In the genomic region with DNA sequence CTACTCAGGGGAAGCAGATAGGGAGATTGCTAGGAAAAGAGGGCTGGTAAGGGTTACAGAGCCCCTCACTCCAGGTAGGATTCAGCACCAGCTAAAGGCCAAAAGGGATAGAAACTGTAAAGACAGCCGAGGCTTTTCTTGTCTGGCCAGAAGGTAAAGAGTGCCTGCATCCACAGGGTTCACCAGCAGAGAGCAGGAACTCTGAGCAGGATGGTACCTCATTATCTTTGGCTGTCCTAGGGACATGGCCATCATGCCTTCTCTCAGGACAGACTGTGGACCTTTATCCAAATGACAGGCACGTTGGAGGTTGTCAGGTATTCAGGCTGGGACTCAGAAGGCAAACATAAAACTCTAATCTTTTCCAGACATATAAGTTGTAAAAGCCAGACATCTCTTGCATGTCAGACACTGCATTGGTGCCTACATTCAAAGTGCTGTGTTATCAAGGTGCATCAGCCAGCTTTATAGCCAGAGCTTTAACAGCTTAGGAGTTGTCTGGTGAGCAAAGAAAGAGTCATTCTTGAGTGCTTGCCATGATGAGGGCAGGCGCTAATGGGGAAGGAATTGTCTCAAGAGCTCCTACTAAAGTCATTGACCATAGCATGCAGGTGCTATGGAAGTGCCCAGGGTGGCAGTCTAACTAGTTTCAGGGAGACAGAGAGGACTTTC, we compare ENCODE assay signal across 18 cellular contexts.
DNase-seq lines count a peak whose midpoint lies in the region; ATAC-seq and TF ChIP-seq lines count a peak whose summit lies in the region.
"Had no signal": no experiment of that assay in that cellular context is flagged by ENCODE, and none has a peak within 500 bp of the region (broad histone marks: within the 10 kb centered on the region; RNA-seq: fewer than 3 reads in every experiment).

No MANE protein-coding gene starts in this region.

- no peaks in the 10 kb centered on the region for H3K36me3 Mint-ChIP-seq in endodermal cell (ENCODE audit: low read depth)

- peaks cover 88% of the 10 kb centered on the region for H3K4me1 ChIP-seq in DND-41 (ENCODE audit: insufficient read depth, low read length)
- no peaks in the 10 kb centered on the region for H3K4me1 ChIP-seq in endodermal cell (ENCODE audit: control insufficient read depth, insufficient read depth, low read length)
- H3K4me1 ChIP-seq in trophoblast cell (ENCODE audit: control insufficient read depth in 1 of 2, insufficient read depth in 2 of 2, low read length in 2 of 2): peaks cover 0 to 3% of the 10 kb centered on the region in 2 experiments
- no peaks in the 10 kb centered on the region for H3K4me1 ChIP-seq in uterus
- H3K4me1 ChIP-seq: gastroesophageal sphincter had no signal

- H2AFZ ChIP-seq in DND-41 (ENCODE audit: low read depth, low read length) (no peak overlapping the region), trophoblast cell (ENCODE audit: insufficient read depth, low read length, poor library complexity) (no peak overlapping the region)

- peaks cover 38% of the 10 kb centered on the region for H4K20me1 ChIP-seq in DND-41 (ENCODE audit: insufficient read depth, low read length)

- H3K14ac ChIP-seq in trophoblast cell (ENCODE audit: low read length): no peak overlapping the region

- H2BK5ac ChIP-seq in trophoblast cell (ENCODE audit: low read depth, low read length, poor library complexity): no peak overlapping the region

- no peak overlapping the region for H3K9ac ChIP-seq in DND-41 (ENCODE audit: low read depth, low read length)
- no peak overlapping the region for H3K9ac ChIP-seq in endodermal cell (ENCODE audit: extremely low read depth, low read length, poor library complexity, severe bottlenecking)
- no peak overlapping the region for H3K9ac ChIP-seq in trophoblast cell (ENCODE audit: low read length)

- H3K9me3 Mint-ChIP-seq in endodermal cell: no peaks in the 10 kb centered on the region
- H3K9me3 Mint-ChIP-seq: IgD-negative memory B cell, neural crest cell had no signal

- TF ChIP-seq CTCF in DND-41 (IDR thresholded peaks at IDR 0.05; ENCODE audit: borderline replicate concordance, extremely low read depth, low read length, poor library complexity, severe bottlenecking) (no peak), endodermal cell (conservative IDR thresholded peaks at IDR 0.05) (peak; percentile 32), uterus (IDR thresholded peaks at IDR 0.05) (no peak)

- no peak overlapping the region for H3K4ac ChIP-seq in trophoblast cell (ENCODE audit: low read depth, low read length)

- intact Hi-C loops in uterus (cut with DNase I; ENCODE audit: low total_unique reads): no loop called here

- no peak for DNase-seq in DND-41
- DNase-seq in NCI-H2029 (lab: John Stamatoyannopoulos, UW): peak; percentile 50
- no peak for DNase-seq in endodermal cell
- DNase-seq in trophoblast cell: peak; percentile 40 to 55
- no peak for DNase-seq in uterus
- no peak for DNase-seq in 8988T
- no peak for DNase-seq in iPS-NIHi7 (ENCODE audit: extremely low spot score)
- DNase-seq: activated CD4-positive, alpha-beta T cell treated with anti-CD3 and anti-CD28 coated beads for 36 hours; NCI-H1092; NCI-H524; right cardiac atrium; stimulated activated CD4-positive, alpha-beta T cell treated with anti-CD3 and anti-CD28 coated beads, Interleukin-1b, Interleukin-23, amount 100 ng/mL, for 48 hours; T1000 had no signal

- H3K4me1 Mint-ChIP-seq in endodermal cell: no peaks in the 10 kb centered on the region
- H3K4me1 Mint-ChIP-seq: activated CD4-positive, alpha-beta T cell treated with anti-CD3 and anti-CD28 coated beads for 36 hours had no signal

- H3K79me1 ChIP-seq in trophoblast cell (ENCODE audit: low read length): no peaks in the 10 kb centered on the region

- no peak overlapping the region for H4K91ac ChIP-seq in trophoblast cell (ENCODE audit: low read depth, low read length)

- H3K27ac ChIP-seq in DND-41 (ENCODE audit: low read length) (peak overlapping the region; percentile 11), endodermal cell (ENCODE audit: low read depth, low read length) (no peak overlapping the region), trophoblast cell (ENCODE audit: low read depth, low read length) (no peak overlapping the region), uterus (no peak overlapping the region)
- H3K27ac ChIP-seq: ascending aorta, gastroesophageal sphincter had no signal

- H3K4me2 ChIP-seq in DND-41 (ENCODE audit: insufficient read depth, low read length): no peak overlapping the region
- H3K4me2 ChIP-seq in trophoblast cell (ENCODE audit: low read length): no peak overlapping the region

- H4K12ac ChIP-seq in trophoblast cell (ENCODE audit: low read depth, low read length): no peak overlapping the region

- H3K36me3 ChIP-seq in DND-41 (ENCODE audit: insufficient read depth, low read length): peaks cover 5% of the 10 kb centered on the region; the same call in 1 of the 2 replicates
- H3K36me3 ChIP-seq in endodermal cell (ENCODE audit: control insufficient read depth, insufficient read depth, low read length): no peaks in the 10 kb centered on the region
- H3K36me3 ChIP-seq in trophoblast cell (ENCODE audit: control insufficient read depth in 1 of 2, insufficient read depth in 2 of 2, low read length in 2 of 2): no peaks in the 10 kb centered on the region
- H3K36me3 ChIP-seq in uterus: no peaks in the 10 kb centered on the region
- H3K36me3 ChIP-seq: ascending aorta, gastroesophageal sphincter had no signal

- H2BK12ac ChIP-seq in trophoblast cell (ENCODE audit: low read length): no peak overlapping the region

- no peak for ATAC-seq in DND-41 (ENCODE audit: insufficient read depth, low read depth)
- ATAC-seq in GM21717 (IDR thresholded peaks at IDR 0.05; ENCODE audit: unreplicated experiment): no peak
- ATAC-seq: activated CD4-positive, alpha-beta T cell treated with anti-CD3 and anti-CD28 coated beads for 36 hours; gastroesophageal sphincter; right cardiac atrium had no signal

- H3K18ac ChIP-seq in trophoblast cell (ENCODE audit: low read length): no peak overlapping the region

- WGBS in endodermal cell (ENCODE audit: insufficient coverage in 1 of 2, insufficient read length in 1 of 2), 2 experiments: 91 to 97% methylated on average over 3 of the region's 3 CpGs
- WGBS in trophoblast cell (ENCODE audit: extremely low coverage, insufficient coverage, insufficient read length): no CpG with 5 or more reads among the region's 3 CpGs

- H2AK5ac ChIP-seq in trophoblast cell (ENCODE audit: low read length): no peak overlapping the region

- TF ChIP-seq POLR2A in uterus (IDR thresholded peaks at IDR 0.05): no peak

- no peak overlapping the region for H3K23ac ChIP-seq in trophoblast cell (ENCODE audit: low read length)

- no peaks in the 10 kb centered on the region for H3K9me3 ChIP-seq in DND-41 (ENCODE audit: insufficient read depth, low read length, severe bottlenecking)
- H3K9me3 ChIP-seq in endodermal cell (ENCODE audit: control insufficient read depth, low read length): no peaks in the 10 kb centered on the region
- no peaks in the 10 kb centered on the region for H3K9me3 ChIP-seq in trophoblast cell (ENCODE audit: insufficient read depth, low read depth, low read length)
- no peaks in the 10 kb centered on the region for H3K9me3 ChIP-seq in uterus
- H3K9me3 ChIP-seq: ascending aorta, gastroesophageal sphincter had no signal

- no peak overlapping the region for H3K4me3 Mint-ChIP-seq in endodermal cell
- H3K4me3 Mint-ChIP-seq: activated CD4-positive, alpha-beta T cell treated with anti-CD3 and anti-CD28 coated beads for 36 hours; IgD-negative memory B cell; neural crest cell had no signal

- H3K79me2 ChIP-seq in DND-41 (ENCODE audit: insufficient read depth, low read length): peaks cover 100% of the 10 kb centered on the region
- H3K79me2 ChIP-seq in trophoblast cell (ENCODE audit: control insufficient read depth, insufficient read depth, low read length, poor library complexity): no peaks in the 10 kb centered on the region

- H3K4me3 ChIP-seq in DND-41 (ENCODE audit: low read depth in 1 of 2, low read length in 2 of 2) (no peak overlapping the region), endodermal cell (ENCODE audit: low read length) (no peak overlapping the region), trophoblast cell (ENCODE audit: low read depth, low read length) (no peak overlapping the region), uterus (no peak overlapping the region)
- H3K4me3 ChIP-seq: ascending aorta, gastroesophageal sphincter had no signal

- H3K27me3 ChIP-seq in DND-41 (ENCODE audit: insufficient read depth, low read length, poor library complexity): no peaks in the 10 kb centered on the region
- H3K27me3 ChIP-seq in endodermal cell (ENCODE audit: control insufficient read depth, insufficient read depth, low read length, poor library complexity, severe bottlenecking): no peaks in the 10 kb centered on the region
- no peaks in the 10 kb centered on the region for H3K27me3 ChIP-seq in trophoblast cell (ENCODE audit: insufficient read depth, low read length)
- no peaks in the 10 kb centered on the region for H3K27me3 ChIP-seq in uterus
- H3K27me3 ChIP-seq: ascending aorta, gastroesophageal sphincter had no signal

- no peak overlapping the region for H2BK120ac ChIP-seq in trophoblast cell (ENCODE audit: insufficient read depth, low read length, poor library complexity)

- H4K8ac ChIP-seq in trophoblast cell (ENCODE audit: low read depth, low read length): no peak overlapping the region

- no peak overlapping the region for H3K27ac Mint-ChIP-seq in endodermal cell
- H3K27ac Mint-ChIP-seq: activated CD4-positive, alpha-beta T cell treated with anti-CD3 and anti-CD28 coated beads for 36 hours; IgD-negative memory B cell had no signal

- H3K27me3 Mint-ChIP-seq in endodermal cell (ENCODE audit: insufficient read depth): no peaks in the 10 kb centered on the region
- H3K27me3 Mint-ChIP-seq: activated CD4-positive, alpha-beta T cell treated with anti-CD3 and anti-CD28 coated beads for 36 hours; IgD-negative memory B cell had no signal

Comparison
In these comparisons a context has a peak if more than half of its experiments do, and no peak if none do; other contexts are left out.
1. DNase-seq: peak in NCI-H2029 (single experiment) and trophoblast cell (2 of 2); none in DND-41 (single experiment), endodermal cell (single experiment), uterus (0 of 2), 8988T (single experiment) and iPS-NIHi7 (single experiment).